In genomic region chr6:10412948-10413849, GRCh38 we compare ENCODE assay signal across 8 cellular contexts. TPM values are rescaled to one million over a fixed set of nuclear protein-coding genes. Genes with fewer than 3 reads are reported as not detected.
A peak's percentile ranks its signal among the peaks of the same experiment; 100 is the strongest.
DNase-seq lines count a peak whose midpoint lies in the region; ATAC-seq, FAIRE-seq and TF ChIP-seq lines count a peak whose summit lies in the region.

No MANE protein-coding gene starts in this region.

- peaks cover 17% of the 10 kb centered on the region for H3K9me3 Mint-ChIP-seq in activated naive CD4-positive, alpha-beta T cell treated with anti-CD3 and anti-CD28 coated beads, Interleukin-2, amount 50 U/mL, for 24 hours
- peaks cover 10% of the 10 kb centered on the region for H3K9me3 Mint-ChIP-seq in activated naive CD8-positive, alpha-beta T cell (ENCODE audit: low read depth)

- H3K4me1 ChIP-seq in kidney (ENCODE audit: control insufficient read depth in 1 of 2, insufficient read depth in 1 of 2, low read depth in 1 of 2, low read length in 2 of 2) (peaks cover 0 to 17% of the 10 kb centered on the region in 2 donors), tibial nerve (peaks cover 0 to 61% (median 28%) of the 10 kb centered on the region in 4 donors)

- TF ChIP-seq CTCF in kidney (IDR thresholded peaks at IDR 0.05; ENCODE audit: borderline replicate concordance, extremely low read depth, insufficient read depth) (no peak), tibial nerve (IDR thresholded peaks at IDR 0.05) (no peak)

- WGBS in tibial nerve, 2 donors = 2 to 3% methylated on average over 38 to 44 of the region's 60 CpGs

- peak overlapping the region; percentile 87 for H3K4me3 Mint-ChIP-seq in activated naive CD4-positive, alpha-beta T cell treated with anti-CD3 and anti-CD28 coated beads, Interleukin-2, amount 50 U/mL, for 24 hours
- H3K4me3 Mint-ChIP-seq in activated naive CD8-positive, alpha-beta T cell = peak overlapping the region; percentile 87

- peak overlapping the region; percentile 43 to 67 for H3K4me3 ChIP-seq in kidney (ENCODE audit: low read length in 2 of 2)
- peak overlapping the region; percentile 35 to 92 (median 64) for H3K4me3 ChIP-seq in tibial nerve

- H3K27me3 ChIP-seq in tibial nerve = peaks cover 2 to 93% of the 10 kb centered on the region in 2 donors

- FAIRE-seq in kidney (lab: Jason Lieb, UNC) = no peak

- no peak for TF ChIP-seq EP300 in tibial nerve (IDR thresholded peaks at IDR 0.05)

- DNase-seq in activated naive CD4-positive, alpha-beta T cell treated with anti-CD3 and anti-CD28 coated beads, Interleukin-2, amount 50 U/mL, for 16 hours = no peak
- peak; percentile 90 for DNase-seq in kidney
- no peak for DNase-seq in tibial nerve (ENCODE audit: low spot score in 2 of 2)
- DNase-seq in dermis blood vessel endothelial cell = no peak
- no peak for DNase-seq in germinal center (ENCODE audit: low spot score)

- H3K27ac Mint-ChIP-seq in activated naive CD4-positive, alpha-beta T cell treated with anti-CD3 and anti-CD28 coated beads, Interleukin-2, amount 50 U/mL, for 24 hours = peak overlapping the region; percentile 84
- peak overlapping the region; percentile 72 for H3K27ac Mint-ChIP-seq in activated naive CD8-positive, alpha-beta T cell

- H3K27me3 Mint-ChIP-seq in activated naive CD4-positive, alpha-beta T cell treated with anti-CD3 and anti-CD28 coated beads, Interleukin-2, amount 50 U/mL, for 24 hours = peaks cover 74% of the 10 kb centered on the region
- peaks cover 52% of the 10 kb centered on the region for H3K27me3 Mint-ChIP-seq in activated naive CD8-positive, alpha-beta T cell

- H3K27ac ChIP-seq in kidney (ENCODE audit: low read depth in 2 of 2, low read length in 2 of 2) (peak overlapping the region; percentile 83), tibial nerve (peak overlapping the region in 3 of 4 donors; percentile 4 to 85 (median 74))

- TF ChIP-seq POLR2A in tibial nerve (IDR thresholded peaks at IDR 0.05) = no peak

- H3K9ac ChIP-seq in kidney (ENCODE audit: low read length in 2 of 2) = peak overlapping the region; percentile 48 to 73

- peaks cover 0 to 5% of the 10 kb centered on the region in 2 donors for H3K9me3 ChIP-seq in kidney (ENCODE audit: control insufficient read depth in 1 of 2, low read length in 2 of 2)
- H3K9me3 ChIP-seq in tibial nerve = no peaks in the 10 kb centered on the region

- ATAC-seq in HG03521 (IDR thresholded peaks at IDR 0.05; ENCODE audit: unreplicated experiment) = peak; percentile 4

- H3K4me1 Mint-ChIP-seq in activated naive CD4-positive, alpha-beta T cell treated with anti-CD3 and anti-CD28 coated beads, Interleukin-2, amount 50 U/mL, for 24 hours = peaks cover 47% of the 10 kb centered on the region
- peaks cover 57% of the 10 kb centered on the region for H3K4me1 Mint-ChIP-seq in activated naive CD8-positive, alpha-beta T cell (ENCODE audit: low read depth)

- intact Hi-C loops in kidney (cut with DNase I) = loop anchor here (10.0 kb wide), 1 partner anchor 378 kb away; no protein-coding TSS in a partner anchor

- peaks cover 18% of the 10 kb centered on the region for H3K36me3 Mint-ChIP-seq in activated naive CD4-positive, alpha-beta T cell treated with anti-CD3 and anti-CD28 coated beads, Interleukin-2, amount 50 U/mL, for 24 hours
- peaks cover 14% of the 10 kb centered on the region for H3K36me3 Mint-ChIP-seq in activated naive CD8-positive, alpha-beta T cell

- no peaks in the 10 kb centered on the region for H3K36me3 ChIP-seq in kidney (ENCODE audit: control insufficient read depth in 1 of 2, insufficient read depth in 2 of 2, low read length in 2 of 2)
- H3K36me3 ChIP-seq in tibial nerve = no peaks in the 10 kb centered on the region

RNA-seq across cellular contexts. Expression of gene TFAP2A, which starts 1.7 kb away (rescaled TPM):
- total RNA-seq in kidney (16.2 TPM), tibial nerve (1 to 10 TPM in 1 of 4 donors, under 1 TPM in 2, not detected in 1; 0.20 to 1.2 (median 0.66) TPM), dermis blood vessel endothelial cell (under 0.01 and 0.05 TPM in 2 replicates)
- polyA plus RNA-seq in kidney (ENCODE audit: insufficient read depth, low read depth, low replicate concordance) = 10.1 TPM
